ENCODE assay signal across 16 cellular contexts in the genomic region with DNA sequence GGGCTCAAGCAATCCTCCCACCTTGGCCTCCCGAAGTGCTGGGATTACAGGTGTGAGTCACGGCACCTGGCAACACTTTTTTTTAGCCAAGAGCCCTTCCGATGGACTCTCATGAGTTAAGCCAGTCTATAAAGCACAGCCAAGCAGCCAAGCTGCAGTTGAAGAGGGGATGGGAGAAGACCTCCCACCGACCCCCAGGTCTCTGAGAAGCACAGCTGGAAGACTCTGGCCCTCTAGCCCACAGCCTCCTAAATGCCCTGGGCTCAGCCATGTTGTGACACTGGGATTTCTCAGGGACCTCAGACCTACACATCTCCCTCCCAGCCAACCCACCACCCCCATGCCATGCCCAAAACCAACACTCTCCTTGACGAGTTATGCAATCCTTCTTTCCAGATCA. TPM values are rescaled to one million over a fixed set of nuclear protein-coding genes. Genes with fewer than 3 reads are reported as not detected.
"Had no signal": no experiment of that assay in that cellular context is flagged by ENCODE, and none has a peak within 500 bp of the region (broad histone marks: within the 10 kb centered on the region; RNA-seq: fewer than 3 reads in every experiment).

No MANE protein-coding gene starts in this region.

- H3K27ac Mint-ChIP-seq: activated CD4-positive, alpha-beta memory T cell treated with anti-CD3 and anti-CD28 coated beads for 36 hours; activated T-cell treated with anti-CD3 and anti-CD28 coated beads, Interleukin-2, amount 50 U/mL, for 72 hours; immature natural killer cell; memory B cell; natural killer cell treated with Interleukin-12 subunit alpha and Interleukin-12 subunit beta and Interleukin-15 and Interleukin-18, amount 100 ng/mL, for 72 hours; stimulated activated naive CD8-positive, alpha-beta T cell treated with anti-CD3 and anti-CD28 coated beads, Interleukin-15, amount 100 ng/mL, for 72 hours had no signal

- H3K27ac ChIP-seq: SJSA1 had no signal

- H3K27me3 Mint-ChIP-seq: activated CD4-positive, alpha-beta memory T cell treated with anti-CD3 and anti-CD28 coated beads for 36 hours had no signal

- H3K9me3 Mint-ChIP-seq: activated CD4-positive, alpha-beta memory T cell treated with anti-CD3 and anti-CD28 coated beads for 36 hours; activated T-cell treated with anti-CD3 and anti-CD28 coated beads, Interleukin-2, amount 50 U/mL, for 72 hours; immature natural killer cell; memory B cell; natural killer cell treated with Interleukin-12 subunit alpha and Interleukin-12 subunit beta and Interleukin-15 and Interleukin-18, amount 100 ng/mL, for 72 hours; stimulated activated naive CD8-positive, alpha-beta T cell treated with anti-CD3 and anti-CD28 coated beads, Interleukin-15, amount 100 ng/mL, for 72 hours had no signal

- H3K27me3 ChIP-seq: SJSA1, tibial nerve had no signal

- DNase-seq: activated CD4-positive, alpha-beta T cell treated with anti-CD3 and anti-CD28 coated beads for 1 hour; activated naive CD4-positive, alpha-beta T cell; activated T-cell treated with anti-CD3 and anti-CD28 coated beads, Interleukin-2, amount 50 U/mL, for 72 hours; caudate nucleus; cortex of kidney; erythroblast; immature natural killer cell; stimulated activated CD4-positive, alpha-beta T cell treated with anti-CD3 and anti-CD28 coated beads, Interleukin-4, amount 100 ng/mL, for 4 hours; stimulated activated naive CD8-positive, alpha-beta T cell treated with anti-CD3 and anti-CD28 coated beads, Interleukin-15, amount 100 ng/mL, for 72 hours had no signal

- H3K9me3 ChIP-seq: SJSA1, tibial nerve had no signal

- H3K36me3 ChIP-seq: SJSA1, tibial nerve had no signal

- H3K36me3 Mint-ChIP-seq: activated CD4-positive, alpha-beta memory T cell treated with anti-CD3 and anti-CD28 coated beads for 36 hours; immature natural killer cell; memory B cell; natural killer cell treated with Interleukin-12 subunit alpha and Interleukin-12 subunit beta and Interleukin-15 and Interleukin-18, amount 100 ng/mL, for 72 hours had no signal

- ATAC-seq: activated T-cell treated with anti-CD3 and anti-CD28 coated beads, Interleukin-2, amount 50 U/mL, for 72 hours; natural killer cell treated with Interleukin-12 subunit alpha and Interleukin-12 subunit beta and Interleukin-15 and Interleukin-18, amount 100 ng/mL, for 72 hours; stimulated activated naive CD8-positive, alpha-beta T cell treated with anti-CD3 and anti-CD28 coated beads, Interleukin-15, amount 100 ng/mL, for 72 hours had no signal

- H3K4me3 ChIP-seq: SJSA1, tibial nerve had no signal

- H3K4me3 Mint-ChIP-seq: activated CD4-positive, alpha-beta memory T cell treated with anti-CD3 and anti-CD28 coated beads for 36 hours; activated T-cell treated with anti-CD3 and anti-CD28 coated beads, Interleukin-2, amount 50 U/mL, for 72 hours; immature natural killer cell; memory B cell; natural killer cell treated with Interleukin-12 subunit alpha and Interleukin-12 subunit beta and Interleukin-15 and Interleukin-18, amount 100 ng/mL, for 72 hours; stimulated activated naive CD8-positive, alpha-beta T cell treated with anti-CD3 and anti-CD28 coated beads, Interleukin-15, amount 100 ng/mL, for 72 hours had no signal

RNA-seq across cellular contexts. Expression of a gene that starts 31.1 kb away (rescaled TPM):
- total RNA-seq: activated CD4-positive, alpha-beta memory T cell treated with anti-CD3 and anti-CD28 coated beads for 36 hours; activated T-cell treated with anti-CD3 and anti-CD28 coated beads, Interleukin-2, amount 50 U/mL, for 72 hours; natural killer cell treated with Interleukin-12 subunit alpha and Interleukin-12 subunit beta and Interleukin-15 and Interleukin-18, amount 100 ng/mL, for 72 hours; omental fat pad; SJSA1; skeletal muscle tissue; tibial nerve had no signal

RNA-seq across cellular contexts. Expression of a gene that starts 56.5 kb away (rescaled TPM):
- total RNA-seq: activated CD4-positive, alpha-beta memory T cell treated with anti-CD3 and anti-CD28 coated beads for 36 hours; activated T-cell treated with anti-CD3 and anti-CD28 coated beads, Interleukin-2, amount 50 U/mL, for 72 hours; natural killer cell treated with Interleukin-12 subunit alpha and Interleukin-12 subunit beta and Interleukin-15 and Interleukin-18, amount 100 ng/mL, for 72 hours; omental fat pad; SJSA1; skeletal muscle tissue; tibial nerve had no signal
